Comparison of ENCODE assay signal across 1 cellular context in genomic region chr9:112844771-112845542, GRCh38.
TF ChIP-seq lines count a peak whose summit lies in the region.

No MANE protein-coding gene starts in this region.

TF ChIP-seq in HepG2, 621 proteins besides CTCF, POLR2A, EP300 and RAD21 (continued from another document):
- TF ChIP-seq ATF2 (CRISPR knock-in tag; IDR thresholded peaks at IDR 0.05) (0 out of 2 replicates have a peak, but pooled peaks have one; percentile 21), GABPA (IDR thresholded peaks at IDR 0.05; ENCODE audit: low read depth, low read length) (no peak), GABPA (CRISPR knock-in tag; IDR thresholded peaks at IDR 0.05; ENCODE audit: low read depth) (peak; percentile 64), FOSL2 (CRISPR knock-in tag; IDR thresholded peaks at IDR 0.05) (0 out of 2 replicates have a peak, but pooled peaks have one; percentile 7), SOX6 (IDR thresholded peaks at IDR 0.05) (no peak), SOX6 (CRISPR knock-in tag; IDR thresholded peaks at IDR 0.05) (no peak), SALL1 (CRISPR knock-in tag; IDR thresholded peaks at IDR 0.05) (0 out of 2 replicates have a peak, but pooled peaks have one; percentile 17), ZNF614 (CRISPR knock-in tag; IDR thresholded peaks at IDR 0.05; ENCODE audit: borderline replicate concordance) (0 out of 2 replicates have a peak, but pooled peaks have one; percentile 18), ZNF331 (CRISPR knock-in tag; IDR thresholded peaks at IDR 0.05) (peak; percentile 56; the same call in 1 of the 2 replicates), MIER2 (CRISPR knock-in tag; IDR thresholded peaks at IDR 0.05) (0 out of 2 replicates have a peak, but pooled peaks have one; percentile 27), GATAD2A (CRISPR knock-in tag; IDR thresholded peaks at IDR 0.05) (peak; percentile 43; the same call in 1 of the 2 replicates), NONO (IDR thresholded peaks at IDR 0.05) (no peak), NONO (CRISPR knock-in tag; conservative IDR thresholded peaks at IDR 0.05) (no peak), KDM3A (CRISPR knock-in tag; IDR thresholded peaks at IDR 0.05; ENCODE audit: low read depth) (peak; percentile 49; the same call in 1 of the 2 replicates), ZBTB33 (CRISPR knock-in tag; IDR thresholded peaks at IDR 0.05) (peak; percentile 75), RFX5 (IDR thresholded peaks at IDR 0.05; ENCODE audit: low read depth, low read length) (no peak), KAT8 (CRISPR knock-in tag; IDR thresholded peaks at IDR 0.05) (peak; percentile 56; the same call in 1 of the 2 replicates), ELF1 (CRISPR knock-in tag; IDR thresholded peaks at IDR 0.05) (peak; percentile 44; the same call in 1 of the 2 replicates), STAG1 (CRISPR knock-in tag; IDR thresholded peaks at IDR 0.05) (peak; percentile 77), SMC3 (IDR thresholded peaks at IDR 0.05; ENCODE audit: low read length) (peak; percentile 81), CBX5 (CRISPR knock-in tag; IDR thresholded peaks at IDR 0.05; ENCODE audit: borderline replicate concordance) (0 out of 2 replicates have a peak, but pooled peaks have one; percentile 37), GABPB1 (CRISPR knock-in tag; IDR thresholded peaks at IDR 0.05) (peak; percentile 70), ZNF264 (CRISPR knock-in tag; IDR thresholded peaks at IDR 0.05) (no peak), ZNF432 (CRISPR knock-in tag; IDR thresholded peaks at IDR 0.05; ENCODE audit: borderline replicate concordance) (no peak), HOMEZ (CRISPR knock-in tag; IDR thresholded peaks at IDR 0.05; ENCODE audit: low read depth) (peak; percentile 73), KLF16 (CRISPR knock-in tag; IDR thresholded peaks at IDR 0.05) (peak in 1 of 2 experiments; percentile 23; a peak in 1 of 4 replicates), ZNF788 (CRISPR knock-in tag; IDR thresholded peaks at IDR 0.05; ENCODE audit: borderline replicate concordance) (no peak), SOX13 (IDR thresholded peaks at IDR 0.05) (no peak), SOX13 (CRISPR knock-in tag; conservative IDR thresholded peaks at IDR 0.05 in 1 of 2, IDR thresholded peaks at IDR 0.05 in 1 of 2) (no peak), IKZF5 (CRISPR knock-in tag; IDR thresholded peaks at IDR 0.05) (0 out of 2 replicates have a peak, but pooled peaks have one; percentile 30), FOXM1 (CRISPR knock-in tag; IDR thresholded peaks at IDR 0.05) (no peak), ZNF781 (CRISPR knock-in tag; IDR thresholded peaks at IDR 0.05; ENCODE audit: borderline replicate concordance, not compliant biosample characterization) (no peak), SP140L (CRISPR knock-in tag; IDR thresholded peaks at IDR 0.05; ENCODE audit: borderline replicate concordance) (peak; percentile 43; the same call in 1 of the 2 replicates), XRCC5 (optimal IDR thresholded peaks at IDR 0.05; ENCODE audit: low read length) (peak; percentile 74), SMAD3 (CRISPR knock-in tag; IDR thresholded peaks at IDR 0.05) (0 out of 2 replicates have a peak, but pooled peaks have one; percentile 45), ZMYM4 (CRISPR knock-in tag; IDR thresholded peaks at IDR 0.05) (peak; percentile 54; the same call in 1 of the 2 replicates), KDM2A (CRISPR knock-in tag; IDR thresholded peaks at IDR 0.05; ENCODE audit: borderline replicate concordance, low read depth) (peak; percentile 47; the same call in 1 of the 2 replicates), ZNF124 (CRISPR knock-in tag; IDR thresholded peaks at IDR 0.05) (no peak), ZSCAN9 (CRISPR knock-in tag; IDR thresholded peaks at IDR 0.05; ENCODE audit: borderline replicate concordance) (peak; percentile 78; the same call in 1 of the 2 replicates), ETV5 (CRISPR knock-in tag; IDR thresholded peaks at IDR 0.05; ENCODE audit: borderline replicate concordance) (peak; percentile 77)
- TF ChIP-seq, protein P1, sequence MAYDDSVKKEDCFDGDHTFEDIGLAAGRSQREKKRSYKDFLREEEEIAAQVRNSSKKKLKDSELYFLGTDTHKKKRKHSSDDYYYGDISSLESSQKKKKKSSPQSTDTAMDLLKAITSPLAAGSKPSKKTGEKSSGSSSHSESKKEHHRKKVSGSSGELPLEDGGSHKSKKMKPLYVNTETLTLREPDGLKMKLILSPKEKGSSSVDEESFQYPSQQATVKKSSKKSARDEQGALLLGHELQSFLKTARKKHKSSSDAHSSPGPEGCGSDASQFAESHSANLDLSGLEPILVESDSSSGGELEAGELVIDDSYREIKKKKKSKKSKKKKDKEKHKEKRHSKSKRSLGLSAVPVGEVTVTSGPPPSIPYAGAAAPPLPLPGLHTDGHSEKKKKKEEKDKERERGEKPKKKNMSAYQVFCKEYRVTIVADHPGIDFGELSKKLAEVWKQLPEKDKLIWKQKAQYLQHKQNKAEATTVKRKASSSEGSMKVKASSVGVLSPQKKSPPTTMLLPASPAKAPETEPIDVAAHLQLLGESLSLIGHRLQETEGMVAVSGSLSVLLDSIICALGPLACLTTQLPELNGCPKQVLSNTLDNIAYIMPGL (CRISPR knock-in tag; IDR thresholded peaks at IDR 0.05; ENCODE audit: borderline replicate concordance in 1 of 2, low read depth in 1 of 2) = peak in 1 of 2 experiments; percentile 65; a peak in 2 of 4 replicates
- TF ChIP-seq, protein P2, sequence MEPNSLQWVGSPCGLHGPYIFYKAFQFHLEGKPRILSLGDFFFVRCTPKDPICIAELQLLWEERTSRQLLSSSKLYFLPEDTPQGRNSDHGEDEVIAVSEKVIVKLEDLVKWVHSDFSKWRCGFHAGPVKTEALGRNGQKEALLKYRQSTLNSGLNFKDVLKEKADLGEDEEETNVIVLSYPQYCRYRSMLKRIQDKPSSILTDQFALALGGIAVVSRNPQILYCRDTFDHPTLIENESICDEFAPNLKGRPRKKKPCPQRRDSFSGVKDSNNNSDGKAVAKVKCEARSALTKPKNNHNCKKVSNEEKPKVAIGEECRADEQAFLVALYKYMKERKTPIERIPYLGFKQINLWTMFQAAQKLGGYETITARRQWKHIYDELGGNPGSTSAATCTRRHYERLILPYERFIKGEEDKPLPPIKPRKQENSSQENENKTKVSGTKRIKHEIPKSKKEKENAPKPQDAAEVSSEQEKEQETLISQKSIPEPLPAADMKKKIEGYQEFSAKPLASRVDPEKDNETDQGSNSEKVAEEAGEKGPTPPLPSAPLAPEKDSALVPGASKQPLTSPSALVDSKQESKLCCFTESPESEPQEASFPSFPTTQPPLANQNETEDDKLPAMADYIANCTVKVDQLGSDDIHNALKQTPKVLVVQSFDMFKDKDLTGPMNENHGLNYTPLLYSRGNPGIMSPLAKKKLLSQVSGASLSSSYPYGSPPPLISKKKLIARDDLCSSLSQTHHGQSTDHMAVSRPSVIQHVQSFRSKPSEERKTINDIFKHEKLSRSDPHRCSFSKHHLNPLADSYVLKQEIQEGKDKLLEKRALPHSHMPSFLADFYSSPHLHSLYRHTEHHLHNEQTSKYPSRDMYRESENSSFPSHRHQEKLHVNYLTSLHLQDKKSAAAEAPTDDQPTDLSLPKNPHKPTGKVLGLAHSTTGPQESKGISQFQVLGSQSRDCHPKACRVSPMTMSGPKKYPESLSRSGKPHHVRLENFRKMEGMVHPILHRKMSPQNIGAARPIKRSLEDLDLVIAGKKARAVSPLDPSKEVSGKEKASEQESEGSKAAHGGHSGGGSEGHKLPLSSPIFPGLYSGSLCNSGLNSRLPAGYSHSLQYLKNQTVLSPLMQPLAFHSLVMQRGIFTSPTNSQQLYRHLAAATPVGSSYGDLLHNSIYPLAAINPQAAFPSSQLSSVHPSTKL (CRISPR knock-in tag; IDR thresholded peaks at IDR 0.05) = 0 out of 2 replicates have a peak, but pooled peaks have one; percentile 25
- TF ChIP-seq, protein P3, sequence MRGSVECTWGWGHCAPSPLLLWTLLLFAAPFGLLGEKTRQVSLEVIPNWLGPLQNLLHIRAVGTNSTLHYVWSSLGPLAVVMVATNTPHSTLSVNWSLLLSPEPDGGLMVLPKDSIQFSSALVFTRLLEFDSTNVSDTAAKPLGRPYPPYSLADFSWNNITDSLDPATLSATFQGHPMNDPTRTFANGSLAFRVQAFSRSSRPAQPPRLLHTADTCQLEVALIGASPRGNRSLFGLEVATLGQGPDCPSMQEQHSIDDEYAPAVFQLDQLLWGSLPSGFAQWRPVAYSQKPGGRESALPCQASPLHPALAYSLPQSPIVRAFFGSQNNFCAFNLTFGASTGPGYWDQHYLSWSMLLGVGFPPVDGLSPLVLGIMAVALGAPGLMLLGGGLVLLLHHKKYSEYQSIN (CRISPR knock-in tag; IDR thresholded peaks at IDR 0.05; ENCODE audit: borderline replicate concordance) = no peak
- TF ChIP-seq, protein P4, sequence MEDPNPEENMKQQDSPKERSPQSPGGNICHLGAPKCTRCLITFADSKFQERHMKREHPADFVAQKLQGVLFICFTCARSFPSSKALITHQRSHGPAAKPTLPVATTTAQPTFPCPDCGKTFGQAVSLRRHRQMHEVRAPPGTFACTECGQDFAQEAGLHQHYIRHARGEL (CRISPR knock-in tag; IDR thresholded peaks at IDR 0.05) = peak; percentile 92
